Comparison of ENCODE assay signal across 9 cellular contexts in the genomic region with DNA sequence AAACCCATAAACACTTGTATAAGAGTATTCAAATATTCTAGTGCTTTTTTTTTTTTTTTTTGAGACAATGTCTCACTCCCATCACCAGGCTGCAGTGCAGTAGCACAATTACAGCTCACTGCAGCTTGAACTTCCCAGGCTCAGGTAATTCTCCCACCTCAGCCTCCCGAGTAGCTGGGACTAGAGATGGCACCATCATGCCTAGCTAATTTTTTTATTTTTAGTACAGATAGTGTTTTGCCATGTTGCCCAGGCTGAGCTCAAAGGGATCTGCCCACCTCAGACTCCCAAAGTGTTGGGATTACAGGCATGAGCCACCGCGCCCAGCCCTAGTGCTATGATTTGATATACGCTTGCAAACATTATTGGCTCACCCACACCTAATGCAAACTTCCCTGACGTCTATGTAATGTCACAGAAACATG. TPM values are rescaled to one million over a fixed set of nuclear protein-coding genes. Genes with fewer than 3 reads are reported as not detected.
DNase-seq lines count a peak whose midpoint lies in the region; ATAC-seq and TF ChIP-seq lines count a peak whose summit lies in the region.
"Had no signal": no experiment of that assay in that cellular context is flagged by ENCODE, and none has a peak within 500 bp of the region (broad histone marks: within the 10 kb centered on the region; RNA-seq: fewer than 3 reads in every experiment).

No MANE protein-coding gene starts in this region.

- H3K4me1 ChIP-seq in endodermal cell (ENCODE audit: control insufficient read depth, insufficient read depth, low read length): no peaks in the 10 kb centered on the region
- peaks cover 0 to 83% (median 8%) of the 10 kb centered on the region in 4 donors for H3K4me1 ChIP-seq in tibial nerve

- H3K27ac Mint-ChIP-seq in endodermal cell (no peak overlapping the region), osteocyte (ENCODE audit: unreplicated experiment) (peak overlapping the region; percentile 28)
- H3K27ac Mint-ChIP-seq: activated B cell treated with CpG ODN at 0.5 μM for 24 hours had no signal

- in situ Hi-C loops in SK-MEL-5 (cut with HindIII; ENCODE audit: low pct_unique_long_range_greater_than_20kb, low sequenced_read_pairs): no loop called here

- H3K9me3 Mint-ChIP-seq in endodermal cell (no peaks in the 10 kb centered on the region), osteocyte (ENCODE audit: unreplicated experiment) (peaks cover 4% of the 10 kb centered on the region)
- H3K9me3 Mint-ChIP-seq: activated B cell treated with CpG ODN at 0.5 μM for 24 hours had no signal

- no peak for TF ChIP-seq POLR2A in tibial nerve (IDR thresholded peaks at IDR 0.05)

- no peak overlapping the region for H3K4me3 ChIP-seq in GM12865 (ENCODE audit: low read depth, low read length)
- no peak overlapping the region for H3K4me3 ChIP-seq in endodermal cell (ENCODE audit: low read length)
- no peak overlapping the region for H3K4me3 ChIP-seq in tibial nerve

- ATAC-seq in GM21723 (IDR thresholded peaks at IDR 0.05; ENCODE audit: unreplicated experiment) (no peak), GM21447 (IDR thresholded peaks at IDR 0.05; ENCODE audit: unreplicated experiment) (no peak)

- H3K36me3 Mint-ChIP-seq in endodermal cell (ENCODE audit: low read depth) (peaks cover 16% of the 10 kb centered on the region), osteocyte (ENCODE audit: unreplicated experiment) (peaks cover 14% of the 10 kb centered on the region)

- peaks cover 6% of the 10 kb centered on the region for H3K4me1 Mint-ChIP-seq in endodermal cell
- H3K4me1 Mint-ChIP-seq in osteocyte (ENCODE audit: unreplicated experiment): peaks cover 3% of the 10 kb centered on the region
- H3K4me1 Mint-ChIP-seq: activated B cell treated with CpG ODN at 0.5 μM for 24 hours had no signal

- H3K4me3 Mint-ChIP-seq in endodermal cell (no peak overlapping the region), osteocyte (ENCODE audit: unreplicated experiment) (no peak overlapping the region)
- H3K4me3 Mint-ChIP-seq: activated B cell treated with CpG ODN at 0.5 μM for 24 hours had no signal

- no peak for TF ChIP-seq EP300 in tibial nerve (IDR thresholded peaks at IDR 0.05)

- H3K9ac ChIP-seq in endodermal cell (ENCODE audit: extremely low read depth, low read length, poor library complexity, severe bottlenecking): no peak overlapping the region

- H3K27ac ChIP-seq in endodermal cell (ENCODE audit: low read depth, low read length): no peak overlapping the region
- no peak overlapping the region for H3K27ac ChIP-seq in tibial nerve

- 91 to 92% methylated on average over 5 of the region's 5 CpGs for WGBS in endodermal cell (ENCODE audit: insufficient coverage in 1 of 2, insufficient read length in 1 of 2), 2 experiments
- 55 to 59% methylated on average over 5 of the region's 5 CpGs for whole genome bisulfite sequencing in tibial nerve, 2 donors

- H3K27me3 ChIP-seq in endodermal cell (ENCODE audit: control insufficient read depth, insufficient read depth, low read length, poor library complexity, severe bottlenecking) (no peaks in the 10 kb centered on the region), tibial nerve (no peaks in the 10 kb centered on the region)

- TF ChIP-seq CTCF in GM12865 (IDR thresholded peaks at IDR 0.05; ENCODE audit: insufficient read depth, low read depth, low read length, missing control alignments) (peak; percentile 3), endodermal cell (conservative IDR thresholded peaks at IDR 0.05) (peak; percentile 69), osteocyte (IDR thresholded peaks at IDR 0.05) (peak; percentile 41), tibial nerve (IDR thresholded peaks at IDR 0.05) (peak in 1 of 5 experiments; percentile 14)

- DNase-seq in GM12865 (ENCODE audit: low read depth): no peak
- peak; percentile 33 for DNase-seq in SK-MEL-5 (ENCODE audit: low read depth, low spot score)
- no peak for DNase-seq in endodermal cell
- DNase-seq in osteocyte (ENCODE audit: extremely low spot score, unreplicated experiment): no peak
- no peak for DNase-seq in tibial nerve (ENCODE audit: low spot score in 2 of 2)
- DNase-seq: activated B cell treated with CpG ODN at 0.5 μM for 24 hours, NCI-H2107 had no signal

- H3K27me3 Mint-ChIP-seq in endodermal cell (ENCODE audit: insufficient read depth): no peaks in the 10 kb centered on the region
- no peaks in the 10 kb centered on the region for H3K27me3 Mint-ChIP-seq in osteocyte (ENCODE audit: unreplicated experiment)
- H3K27me3 Mint-ChIP-seq: activated B cell treated with CpG ODN at 0.5 μM for 24 hours had no signal

- H3K36me3 ChIP-seq in endodermal cell (ENCODE audit: control insufficient read depth, insufficient read depth, low read length): peaks cover 60% of the 10 kb centered on the region
- H3K36me3 ChIP-seq in tibial nerve: peaks cover 0 to 32% (median 0%) of the 10 kb centered on the region in 3 donors

- H3K9me3 ChIP-seq in endodermal cell (ENCODE audit: control insufficient read depth, low read length): peaks cover 8% of the 10 kb centered on the region
- H3K9me3 ChIP-seq in tibial nerve: no peaks in the 10 kb centered on the region

RNA-seq across cellular contexts. Expression of gene IL6ST, which starts 11.8 kb away (rescaled TPM):
- total RNA-seq in SK-MEL-5 (2014; rRNA removed; shearing (Covaris generic)): 92.2 and 98.5 TPM in 2 replicates
- polyA plus RNA-seq in SK-MEL-5 (2015; cell fraction: cytosol; rRNA removed): 41.8 and 60.5 TPM in 2 replicates
- 29.4 and 30.7 TPM in 2 replicates for polyA plus RNA-seq in SK-MEL-5 (2015; cell fraction: nucleus; rRNA removed)
- total RNA-seq in endodermal cell (10 to 100 TPM; 26.3 to 30.4 TPM), osteocyte (197 and 211 TPM in 2 replicates), tibial nerve (100 to 1,000 TPM; 368 to 466 (median 413) TPM)
- 31.8 TPM for polyA plus RNA-seq in endodermal cell (2013, experiment 1 of 2)
- polyA plus RNA-seq in endodermal cell (2013, experiment 2 of 2): 34.3 TPM
